Comparison of ENCODE assay signal across 21 cellular contexts in the genomic region with DNA sequence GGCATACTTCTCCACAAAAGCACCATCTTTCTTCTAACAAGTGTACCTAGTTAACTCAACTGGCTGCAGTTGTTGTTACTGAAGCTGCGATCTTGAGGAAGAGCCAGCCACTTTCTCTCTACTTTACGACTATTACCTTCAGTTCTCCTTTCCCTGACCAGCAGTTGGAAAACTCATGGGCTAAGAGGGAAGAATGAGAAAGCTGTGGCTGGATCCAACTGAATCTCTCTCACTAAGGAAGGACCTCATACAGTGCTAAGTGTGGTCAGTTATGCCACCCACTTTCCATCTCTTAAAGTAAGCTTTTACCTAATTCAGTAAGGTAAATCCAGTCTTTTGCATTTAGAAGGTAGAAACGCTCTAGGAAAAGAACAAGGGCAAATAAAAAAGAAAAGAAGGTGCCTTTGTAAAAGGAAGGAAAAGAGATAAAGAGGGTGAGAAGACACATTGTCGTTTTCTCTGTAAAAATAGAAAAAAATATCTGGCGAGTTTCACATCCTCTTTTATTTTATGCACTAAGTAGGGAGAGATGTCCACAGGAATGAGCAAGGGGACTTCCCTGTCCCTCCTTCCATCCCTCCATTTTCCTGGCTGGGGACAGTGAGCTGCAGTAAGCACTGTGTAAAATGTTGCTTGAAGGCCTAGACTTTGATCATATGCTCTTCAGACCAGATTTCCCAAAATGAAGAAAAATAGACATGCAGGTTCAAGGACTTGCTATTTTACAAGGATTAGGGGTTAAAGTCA.
DNase-seq lines count a peak whose midpoint lies in the region; ATAC-seq and TF ChIP-seq lines count a peak whose summit lies in the region.
"Had no signal": no experiment of that assay in that cellular context is flagged by ENCODE, and none has a peak within 500 bp of the region (broad histone marks: within the 10 kb centered on the region; RNA-seq: fewer than 3 reads in every experiment).

No MANE protein-coding gene starts in this region.

- H3K4me3 Mint-ChIP-seq in naive thymus-derived CD4-positive, alpha-beta T cell: no peak overlapping the region
- H3K4me3 Mint-ChIP-seq: activated CD4-positive, alpha-beta T cell treated with anti-CD3 and anti-CD28 coated beads, Interleukin-2, amount 10 ng/mL, durations not matched to agents 7 days and 5 days; stimulated activated effector memory CD8-positive, alpha-beta T cell treated with anti-CD3 and anti-CD28 coated beads, Interleukin-12 subunit alpha, Interleukin-12 subunit beta, amount 100 ng/mL, for 72 hours had no signal

- WGBS in sigmoid colon, 2 donors: 67 to 88% methylated on average over 5 of the region's 5 CpGs

- no peaks in the 10 kb centered on the region for H3K4me1 ChIP-seq in naive thymus-derived CD4-positive, alpha-beta T cell (ENCODE audit: control insufficient read depth in 2 of 2, insufficient read depth in 2 of 2, low read length in 2 of 2)
- peaks cover 0 to 23% (median 6%) of the 10 kb centered on the region in 4 donors for H3K4me1 ChIP-seq in sigmoid colon
- H3K4me1 ChIP-seq: prostate gland had no signal

- H3K27me3 ChIP-seq in naive thymus-derived CD4-positive, alpha-beta T cell (ENCODE audit: control insufficient read depth in 2 of 2, insufficient read depth in 2 of 2, low read length in 2 of 2): no peaks in the 10 kb centered on the region
- H3K27me3 ChIP-seq in sigmoid colon: no peaks in the 10 kb centered on the region

- no peaks in the 10 kb centered on the region for H3K27me3 Mint-ChIP-seq in naive thymus-derived CD4-positive, alpha-beta T cell
- H3K27me3 Mint-ChIP-seq: activated CD4-positive, alpha-beta T cell treated with anti-CD3 and anti-CD28 coated beads, Interleukin-2, amount 10 ng/mL, durations not matched to agents 7 days and 5 days had no signal

- no peak for TF ChIP-seq CTCF in sigmoid colon (IDR thresholded peaks at IDR 0.05)

- peaks cover 0 to 17% (median 0%) of the 10 kb centered on the region in 7 donors for H3K4me1 Mint-ChIP-seq in naive thymus-derived CD4-positive, alpha-beta T cell
- H3K4me1 Mint-ChIP-seq: activated CD4-positive, alpha-beta T cell treated with anti-CD3 and anti-CD28 coated beads, Interleukin-2, amount 10 ng/mL, durations not matched to agents 7 days and 5 days; stimulated activated effector memory CD8-positive, alpha-beta T cell treated with anti-CD3 and anti-CD28 coated beads, Interleukin-12 subunit alpha, Interleukin-12 subunit beta, amount 100 ng/mL, for 72 hours had no signal

- intact Hi-C loops in naive thymus-derived CD4-positive, alpha-beta T cell (cut with micrococcal nuclease): no loop called here
- intact Hi-C loops in sigmoid colon (cut with DNase I): no loop called here

- H3K27ac Mint-ChIP-seq in naive thymus-derived CD4-positive, alpha-beta T cell: peak overlapping the region in 1 of 9 donors; percentile 47
- H3K27ac Mint-ChIP-seq: activated CD4-positive, alpha-beta T cell treated with anti-CD3 and anti-CD28 coated beads, Interleukin-2, amount 10 ng/mL, durations not matched to agents 7 days and 5 days; stimulated activated effector memory CD8-positive, alpha-beta T cell treated with anti-CD3 and anti-CD28 coated beads, Interleukin-12 subunit alpha, Interleukin-12 subunit beta, amount 100 ng/mL, for 72 hours had no signal

- H3K36me3 ChIP-seq in naive thymus-derived CD4-positive, alpha-beta T cell (ENCODE audit: control insufficient read depth in 2 of 3, insufficient read depth in 3 of 3, low read length in 3 of 3): no peaks in the 10 kb centered on the region
- H3K36me3 ChIP-seq in sigmoid colon: no peaks in the 10 kb centered on the region
- H3K36me3 ChIP-seq: prostate gland had no signal

- H3K4me3 ChIP-seq in naive thymus-derived CD4-positive, alpha-beta T cell (ENCODE audit: low read length): no peak overlapping the region
- no peak overlapping the region for H3K4me3 ChIP-seq in sigmoid colon
- H3K4me3 ChIP-seq: prostate gland had no signal

- no peak overlapping the region for H3K27ac ChIP-seq in naive thymus-derived CD4-positive, alpha-beta T cell (ENCODE audit: low read depth, low read length)
- no peak overlapping the region for H3K27ac ChIP-seq in sigmoid colon
- H3K27ac ChIP-seq: prostate gland had no signal

- POLR2A ChIA-PET in naive thymus-derived CD4-positive, alpha-beta T cell (lab: Charles Lee): no interaction called here

- TF ChIP-seq EP300 in sigmoid colon (IDR thresholded peaks at IDR 0.05): no peak

- CTCF ChIA-PET in naive thymus-derived CD4-positive, alpha-beta T cell (lab: Charles Lee): interaction anchor here (0.6 kb wide), 1 partner anchor 147 kb away, joined by 4 read pairs; no protein-coding TSS in a partner anchor

- peaks cover 0 to 26% (median 6%) of the 10 kb centered on the region in 5 donors for H3K36me3 Mint-ChIP-seq in naive thymus-derived CD4-positive, alpha-beta T cell
- H3K36me3 Mint-ChIP-seq: stimulated activated effector memory CD8-positive, alpha-beta T cell treated with anti-CD3 and anti-CD28 coated beads, Interleukin-12 subunit alpha, Interleukin-12 subunit beta, amount 100 ng/mL, for 72 hours had no signal

- peak; percentile 18 for DNase-seq in NOMO-1 treated with dmso at 0.1 percent for 144 hours (lab: John Stamatoyannopoulos, UW; ENCODE audit: unreplicated experiment)
- DNase-seq in iPS-NIHi11 (ENCODE audit: low spot score): peak; percentile 19
- DNase-seq in naive thymus-derived CD4-positive, alpha-beta T cell: no peak
- no peak for DNase-seq in sigmoid colon
- no peak for DNase-seq in NCI-H1092 treated with DMSO at 0.1 percent for 48 hours (lab: John Stamatoyannopoulos, UW)
- no peak for DNase-seq in OCI-M1 (lab: John Stamatoyannopoulos, UW)
- DNase-seq: activated CD4-positive, alpha-beta T cell treated with anti-CD3 and anti-CD28 coated beads, Interleukin-2, amount 10 ng/mL, durations not matched to agents 7 days and 5 days; activated CD8-positive, alpha-beta memory T cell treated with anti-CD3 and anti-CD28 coated beads, Interleukin-2, amount 50 U/mL, for 48 hours; activated gamma-delta T cell treated with Interleukin-2 at 50 U/mL for 16 hours; amygdala; caudate nucleus; effector CD8-positive, alpha-beta T cell; Kasumi-1; NCI-H1694; NCI-H446; PC-3; SK-N-SH had no signal

- H3K9me3 Mint-ChIP-seq in naive thymus-derived CD4-positive, alpha-beta T cell: no peaks in the 10 kb centered on the region
- H3K9me3 Mint-ChIP-seq: activated CD4-positive, alpha-beta T cell treated with anti-CD3 and anti-CD28 coated beads, Interleukin-2, amount 10 ng/mL, durations not matched to agents 7 days and 5 days; stimulated activated effector memory CD8-positive, alpha-beta T cell treated with anti-CD3 and anti-CD28 coated beads, Interleukin-12 subunit alpha, Interleukin-12 subunit beta, amount 100 ng/mL, for 72 hours had no signal

- ATAC-seq in GM18502 (IDR thresholded peaks at IDR 0.05; ENCODE audit: poor library complexity, unreplicated experiment) (peak; percentile 63), HG03066 (IDR thresholded peaks at IDR 0.05; ENCODE audit: low read depth, unreplicated experiment) (peak; percentile 57)
- ATAC-seq in naive thymus-derived CD4-positive, alpha-beta T cell: no peak
- ATAC-seq: PC-3; stimulated activated effector memory CD8-positive, alpha-beta T cell treated with anti-CD3 and anti-CD28 coated beads, Interleukin-12 subunit alpha, Interleukin-12 subunit beta, amount 100 ng/mL, for 72 hours had no signal

- no peak for TF ChIP-seq POLR2A in sigmoid colon (IDR thresholded peaks at IDR 0.05)

- no peaks in the 10 kb centered on the region for H3K9me3 ChIP-seq in naive thymus-derived CD4-positive, alpha-beta T cell (ENCODE audit: control insufficient read depth in 2 of 3, low read length in 3 of 3)
- no peaks in the 10 kb centered on the region for H3K9me3 ChIP-seq in sigmoid colon
- H3K9me3 ChIP-seq: prostate gland, SK-N-SH had no signal

Comparison
In these comparisons a context has a peak if more than half of its experiments do, and no peak if none do; other contexts are left out.
1. DNase-seq: peak in NOMO-1 treated with dmso at 0.1 percent for 144 hours (single experiment) and iPS-NIHi11 (single experiment); none in naive thymus-derived CD4-positive, alpha-beta T cell (0 of 9), sigmoid colon (single experiment), NCI-H1092 treated with DMSO at 0.1 percent for 48 hours (single experiment) and OCI-M1 (single experiment).